In genomic region chr1:27968692-27969091, GRCh38 we compare ENCODE assay signal across 10 cellular contexts. TPM values are rescaled to one million over a fixed set of nuclear protein-coding genes. Genes with fewer than 3 reads are reported as not detected.
DNase-seq lines count a peak whose midpoint lies in the region; ATAC-seq, FAIRE-seq and TF ChIP-seq lines count a peak whose summit lies in the region.
"Had no signal": no experiment of that assay in that cellular context is flagged by ENCODE, and none has a peak within 500 bp of the region (broad histone marks: within the 10 kb centered on the region; RNA-seq: fewer than 3 reads in every experiment).

No MANE protein-coding gene starts in this region.

- DNase-seq in AG09319 (ENCODE audit: extremely low read depth, low read depth): peak; percentile 88
- DNase-seq in HFF-Myc (ENCODE audit: extremely low read depth, low read depth): peak; percentile 44
- DNase-seq in astrocyte (ENCODE audit: low read depth): peak; percentile 94
- DNase-seq in memory B cell (ENCODE audit: low spot score in 2 of 2): no peak
- no peak for DNase-seq in UCSD-AML1 (lab: John Stamatoyannopoulos, UW; ENCODE audit: unreplicated experiment)
- no peak for DNase-seq in NCI-H2171 treated with DMSO at 0.1 percent for 48 hours (lab: John Stamatoyannopoulos, UW)
- DNase-seq: Kasumi-1 had no signal

- H3K9me3 Mint-ChIP-seq in astrocyte (ENCODE audit: unreplicated experiment) (no peaks in the 10 kb centered on the region), memory B cell (no peaks in the 10 kb centered on the region)

- H3K36me3 Mint-ChIP-seq in astrocyte (ENCODE audit: low read depth, unreplicated experiment) (peaks cover 15% of the 10 kb centered on the region), memory B cell (peaks cover 23% of the 10 kb centered on the region)

- H3K27ac ChIP-seq in astrocyte (ENCODE audit: low read depth, low read length): peak overlapping the region; percentile 25

- H3K27me3 Mint-ChIP-seq in astrocyte (ENCODE audit: low read depth, unreplicated experiment) (no peaks in the 10 kb centered on the region), memory B cell (no peaks in the 10 kb centered on the region)

- H3K27ac Mint-ChIP-seq in astrocyte (ENCODE audit: unreplicated experiment) (peak overlapping the region; percentile 84), memory B cell (peak overlapping the region; percentile 56)

- no peak overlapping the region for H3K9ac ChIP-seq in astrocyte (ENCODE audit: low read length)

- H3K79me2 ChIP-seq in astrocyte (ENCODE audit: insufficient read depth, low read length): no peaks in the 10 kb centered on the region

- H3K4me3 ChIP-seq in HFF-Myc (replicated peaks; ENCODE audit: low read depth, low read length) (no peak overlapping the region), astrocyte (ENCODE audit: insufficient read depth, low read depth, low read length) (no peak overlapping the region)

- H3K4me1 Mint-ChIP-seq in astrocyte (ENCODE audit: low read depth, unreplicated experiment) (peaks cover 52% of the 10 kb centered on the region), memory B cell (peaks cover 10% of the 10 kb centered on the region)

- H3K4me1 ChIP-seq in astrocyte (ENCODE audit: insufficient read depth, low read length): peaks cover 29% of the 10 kb centered on the region

- no peak for TF ChIP-seq CTCF in AG09319 (IDR thresholded peaks at IDR 0.05; ENCODE audit: low read depth, low read length)
- no peak for TF ChIP-seq CTCF in HFF-Myc (IDR thresholded peaks at IDR 0.05; ENCODE audit: low read depth, low read length, missing control alignments)
- no peak for TF ChIP-seq CTCF in astrocyte (IDR thresholded peaks at IDR 0.05; ENCODE audit: insufficient read depth, low read depth, low read length)

- peak; percentile 55 for FAIRE-seq in astrocyte (lab: Jason Lieb, UNC)
- FAIRE-seq: H1 had no signal

- H2AFZ ChIP-seq in astrocyte (ENCODE audit: low read depth, low read length): no peak overlapping the region

- H3K27me3 ChIP-seq in astrocyte (ENCODE audit: insufficient read depth, low read length): no peaks in the 10 kb centered on the region

- no peaks in the 10 kb centered on the region for H4K20me1 ChIP-seq in astrocyte (ENCODE audit: insufficient read depth, low read length)

- H3K4me2 ChIP-seq in astrocyte (ENCODE audit: low read length): peak overlapping the region; percentile 34

- no peaks in the 10 kb centered on the region for H3K9me3 ChIP-seq in astrocyte (ENCODE audit: insufficient read depth, low read depth, low read length)

- ATAC-seq in memory B cell (ENCODE audit: low read depth) (no peak), GM21786 (IDR thresholded peaks at IDR 0.05; ENCODE audit: unreplicated experiment) (no peak), GM21528 (IDR thresholded peaks at IDR 0.05; ENCODE audit: low FRiP score, unreplicated experiment) (no peak)

- no peaks in the 10 kb centered on the region for H3K36me3 ChIP-seq in astrocyte (ENCODE audit: insufficient read depth, low read length)

- H3K4me3 Mint-ChIP-seq in astrocyte (ENCODE audit: unreplicated experiment): no peak overlapping the region
- no peak overlapping the region for H3K4me3 Mint-ChIP-seq in memory B cell

RNA-seq across cellular contexts. Expression of gene XKR8, which starts 8.9 kb away (rescaled TPM):
- total RNA-seq in astrocyte: 11.3 and 11.4 TPM in 2 replicates

RNA-seq across cellular contexts. Expression of gene SMPDL3B, which starts 33.9 kb away (rescaled TPM):
- 2.2 and 2.5 TPM in 2 replicates for total RNA-seq in astrocyte

RNA-seq across cellular contexts. Expression of gene RPA2, which starts 54.3 kb away (rescaled TPM):
- total RNA-seq in astrocyte: 18.0 and 19.4 TPM in 2 replicates

Comparison
In these comparisons a context has a peak if more than half of its experiments do, and no peak if none do; other contexts are left out.
1. DNase-seq: peak in AG09319 (single experiment), HFF-Myc (single experiment) and astrocyte (single experiment); none in memory B cell (0 of 2), UCSD-AML1 (single experiment) and NCI-H2171 treated with DMSO at 0.1 percent for 48 hours (single experiment).